9 cellular contexts compared by ENCODE assay signal in genomic region chr4:7124643-7125442, GRCh38. TPM values are rescaled to one million over a fixed set of nuclear protein-coding genes. Genes with fewer than 3 reads are reported as not detected.
A peak's percentile ranks its signal among the peaks of the same experiment; 100 is the strongest.
DNase-seq lines count a peak whose midpoint lies in the region; ATAC-seq, FAIRE-seq and TF ChIP-seq lines count a peak whose summit lies in the region.
"Had no signal": no experiment of that assay in that cellular context is flagged by ENCODE, and none has a peak within 500 bp of the region (broad histone marks: within the 10 kb centered on the region; RNA-seq: fewer than 3 reads in every experiment).

No MANE protein-coding gene starts in this region.

- H3K9me3 ChIP-seq in endothelial cell of umbilical vein (replicated peaks; ENCODE audit: control insufficient read depth, insufficient read depth, low read length): no peaks in the 10 kb centered on the region
- no peaks in the 10 kb centered on the region for H3K9me3 ChIP-seq in CD4-positive, alpha-beta memory T cell (ENCODE audit: control insufficient read depth in 1 of 2, low read length in 2 of 2)

- no peaks in the 10 kb centered on the region for H3K79me2 ChIP-seq in endothelial cell of umbilical vein (ENCODE audit: control insufficient read depth, insufficient read depth, low read length)

- H3K4me2 ChIP-seq in endothelial cell of umbilical vein (ENCODE audit: insufficient read depth, low read length): no peak overlapping the region

- H3K27ac ChIP-seq in endothelial cell of umbilical vein (ENCODE audit: insufficient read depth, low read depth, low read length): no peak overlapping the region
- H3K27ac ChIP-seq in CD4-positive, alpha-beta memory T cell (ENCODE audit: low read depth, low read length): no peak overlapping the region

- no peaks in the 10 kb centered on the region for H3K27me3 ChIP-seq in endothelial cell of umbilical vein (ENCODE audit: control insufficient read depth in 2 of 2, insufficient read depth in 2 of 2, low read length in 2 of 2)
- no peaks in the 10 kb centered on the region for H3K27me3 ChIP-seq in CD4-positive, alpha-beta memory T cell (ENCODE audit: insufficient read depth, low read length)

- POLR2A ChIA-PET in endothelial cell of umbilical vein (lab: Charles Lee): no interaction called here
- POLR2A ChIA-PET in CD4-positive, alpha-beta memory T cell (lab: Charles Lee; ENCODE audit: partially characterized antibody): no interaction called here

- H3K9me1 ChIP-seq in endothelial cell of umbilical vein (replicated peaks; ENCODE audit: control insufficient read depth, extremely low read depth, insufficient read depth, low read length): no peaks in the 10 kb centered on the region

- H2AFZ ChIP-seq in endothelial cell of umbilical vein (ENCODE audit: low read depth, low read length): no peak overlapping the region

- FAIRE-seq in endothelial cell of umbilical vein (lab: Jason Lieb, UNC): no peak
- FAIRE-seq: islet of Langerhans had no signal

- peaks cover 20% of the 10 kb centered on the region for H3K27me3 Mint-ChIP-seq in nephron (ENCODE audit: low read depth)
- peaks cover 9 to 13% of the 10 kb centered on the region in 2 donors for H3K27me3 Mint-ChIP-seq in CD4-positive, alpha-beta memory T cell

- H3K4me1 ChIP-seq in endothelial cell of umbilical vein (ENCODE audit: control insufficient read depth, extremely low read depth, insufficient read depth, low read length): no peaks in the 10 kb centered on the region
- no peaks in the 10 kb centered on the region for H3K4me1 ChIP-seq in CD4-positive, alpha-beta memory T cell (ENCODE audit: insufficient read depth, low read length)

- H3K4me1 Mint-ChIP-seq in nephron: peaks cover 32% of the 10 kb centered on the region
- no peaks in the 10 kb centered on the region for H3K4me1 Mint-ChIP-seq in CD4-positive, alpha-beta memory T cell

- peak; percentile 90 for DNase-seq in Caki2 (ENCODE audit: low read depth)
- peak; percentile 55 for DNase-seq in NCI-H1694 treated with DMSO at 0.1 percent for 48 hours (lab: John Stamatoyannopoulos, UW)
- peak; percentile 4 for DNase-seq in endothelial cell of umbilical vein (ENCODE audit: low read depth, low spot score)
- DNase-seq in AML-193 (lab: John Stamatoyannopoulos, UW): no peak
- DNase-seq in CD4-positive, alpha-beta memory T cell: no peak
- no peak for DNase-seq in iPS-NIHi7 (ENCODE audit: extremely low spot score)

- TF ChIP-seq POLR2A in endothelial cell of umbilical vein (IDR thresholded peaks at IDR 0.05; ENCODE audit: low read depth, low read length): no peak

- no peaks in the 10 kb centered on the region for H3K9me3 Mint-ChIP-seq in nephron
- no peaks in the 10 kb centered on the region for H3K9me3 Mint-ChIP-seq in CD4-positive, alpha-beta memory T cell

- dilution Hi-C loops in endothelial cell of umbilical vein (cut with MboI; ENCODE audit: extremely low pct_ligation_motif_present, low sequenced_read_pairs): no loop called here

- no peak for ATAC-seq in HG03469 (IDR thresholded peaks at IDR 0.05; ENCODE audit: unreplicated experiment)

- in situ Hi-C loops in Caki2 (cut with HindIII; ENCODE audit: low pct_unique_long_range_greater_than_20kb, low sequenced_read_pairs): no loop called here

- H3K4me3 ChIP-seq in endothelial cell of umbilical vein (replicated peaks in 1 of 3; ENCODE audit: insufficient read depth in 1 of 3, low read depth in 1 of 3, low read length in 3 of 3): no peak overlapping the region
- H3K4me3 ChIP-seq in CD4-positive, alpha-beta memory T cell (ENCODE audit: low read length in 2 of 2): no peak overlapping the region

- H3K9ac ChIP-seq in endothelial cell of umbilical vein (replicated peaks; ENCODE audit: extremely low read depth, insufficient read depth, low read length): no peak overlapping the region

- H3K36me3 Mint-ChIP-seq in nephron (ENCODE audit: low read depth): no peaks in the 10 kb centered on the region
- H3K36me3 Mint-ChIP-seq in CD4-positive, alpha-beta memory T cell: no peaks in the 10 kb centered on the region

- CTCF ChIA-PET in endothelial cell of umbilical vein (lab: Charles Lee): no interaction called here
- CTCF ChIA-PET in CD4-positive, alpha-beta memory T cell (lab: Charles Lee; ENCODE audit: partially characterized antibody): no interaction called here

- intact Hi-C loops in endothelial cell of umbilical vein (cut with micrococcal nuclease): no loop called here
- intact Hi-C loops in CD4-positive, alpha-beta memory T cell (cut with micrococcal nuclease): no loop called here

- no peaks in the 10 kb centered on the region for H4K20me1 ChIP-seq in endothelial cell of umbilical vein (replicated peaks; ENCODE audit: control insufficient read depth, extremely low read depth, insufficient read depth, low read length)

- H3K4me3 Mint-ChIP-seq in nephron: peak overlapping the region in 1 of 3 experiments; percentile 23
- H3K4me3 Mint-ChIP-seq in CD4-positive, alpha-beta memory T cell: no peak overlapping the region

- BruUV-seq in endothelial cell of umbilical vein (replicated peaks; lab: Mats Ljungman, UMichigan): no TSS peak

- H3K36me3 ChIP-seq in endothelial cell of umbilical vein (ENCODE audit: control insufficient read depth in 2 of 2, extremely low read depth in 1 of 2, insufficient read depth in 2 of 2, low read length in 2 of 2): no peaks in the 10 kb centered on the region
- no peaks in the 10 kb centered on the region for H3K36me3 ChIP-seq in CD4-positive, alpha-beta memory T cell (ENCODE audit: insufficient read depth, low read length)

- H3K27ac Mint-ChIP-seq in nephron: peak overlapping the region; percentile 70 to 91 (median 85)
- no peak overlapping the region for H3K27ac Mint-ChIP-seq in CD4-positive, alpha-beta memory T cell

- TF ChIP-seq CTCF in endothelial cell of umbilical vein (IDR thresholded peaks at IDR 0.05; ENCODE audit: extremely low read depth in 1 of 2, insufficient read depth in 1 of 2, low read depth in 1 of 2, low read length in 2 of 2): no peak
- no peak for TF ChIP-seq CTCF in nephron (IDR thresholded peaks at IDR 0.05; ENCODE audit: unreplicated experiment in 3 of 3)

TF ChIP-seq in endothelial cell of umbilical vein, 7 proteins besides CTCF, POLR2A, EP300 and RAD21:
- TF ChIP-seq JUN (IDR thresholded peaks at IDR 0.05; ENCODE audit: borderline replicate concordance, insufficient read depth, insufficient read length, low read depth): no peak
- no peak for TF ChIP-seq POLR2AphosphoS5 (IDR thresholded peaks at IDR 0.05; ENCODE audit: insufficient read depth, low read depth, low read length)
- TF ChIP-seq GATA2 (IDR thresholded peaks at IDR 0.05; ENCODE audit: insufficient read depth, insufficient read length, low read depth, low read length): no peak
- TF ChIP-seq MYC (IDR thresholded peaks at IDR 0.05; ENCODE audit: low read depth, low read length): no peak
- TF ChIP-seq FOS (IDR thresholded peaks at IDR 0.05; ENCODE audit: borderline replicate concordance, insufficient read depth, low read length): no peak
- TF ChIP-seq EZH2 (IDR thresholded peaks at IDR 0.05; ENCODE audit: borderline replicate concordance, low read depth, low read length, severe bottlenecking): no peak
- TF ChIP-seq, protein P1, sequence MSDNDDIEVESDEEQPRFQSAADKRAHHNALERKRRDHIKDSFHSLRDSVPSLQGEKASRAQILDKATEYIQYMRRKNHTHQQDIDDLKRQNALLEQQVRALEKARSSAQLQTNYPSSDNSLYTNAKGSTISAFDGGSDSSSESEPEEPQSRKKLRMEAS (IDR thresholded peaks at IDR 0.05; ENCODE audit: insufficient read depth, insufficient read length): no peak

RNA-seq across cellular contexts. Expression of gene GRPEL1, which starts 57.0 kb away (rescaled TPM):
- total RNA-seq in Caki2 (2014; rRNA removed; shearing (Covaris generic); ENCODE audit: low replicate concordance): 20.2 and 23.0 TPM in 2 replicates
- total RNA-seq in endothelial cell of umbilical vein: 42.6 and 47.3 TPM in 2 replicates
- 14.3 and 17.3 TPM in 2 replicates for polyA plus RNA-seq in endothelial cell of umbilical vein
- 33.0 and 38.6 TPM in 2 replicates for polyA plus RNA-seq in endothelial cell of umbilical vein (2011; cell fraction: cytosol; rRNA removed)
- 19.3 and 26.0 TPM in 2 replicates for polyA plus RNA-seq in endothelial cell of umbilical vein (2011; cell fraction: nucleus; rRNA removed)
- 41.7 and 57.8 TPM in 2 replicates for polyA plus RNA-seq in endothelial cell of umbilical vein (2012)
- polyA minus RNA-seq in endothelial cell of umbilical vein: 18.9 and 24.6 TPM in 2 replicates
- 20.1 TPM for polyA minus RNA-seq in endothelial cell of umbilical vein (2011; cell fraction: cytosol; rRNA and poly(A)+ RNA removed)
- polyA minus RNA-seq in endothelial cell of umbilical vein (2011; cell fraction: nucleus; rRNA and poly(A)+ RNA removed): 11.0 and 14.2 TPM in 2 replicates
- total RNA-seq in CD4-positive, alpha-beta memory T cell: 10 to 100 TPM; 35.3 to 36.0 TPM
- 10 to 100 TPM; 57.7 to 77.2 TPM for polyA plus RNA-seq in CD4-positive, alpha-beta memory T cell

Comparison
In these comparisons a context has a peak if more than half of its experiments do, and no peak if none do; other contexts are left out.
1. DNase-seq: peak in Caki2 (single experiment), NCI-H1694 treated with DMSO at 0.1 percent for 48 hours (single experiment) and endothelial cell of umbilical vein (single experiment); none in AML-193 (0 of 2), CD4-positive, alpha-beta memory T cell (0 of 5) and iPS-NIHi7 (single experiment).
2. H3K27ac Mint-ChIP-seq: peak in nephron (3 of 3); none in CD4-positive, alpha-beta memory T cell (0 of 7).